Comparison of ENCODE assay signal across 8 cellular contexts in the genomic region with DNA sequence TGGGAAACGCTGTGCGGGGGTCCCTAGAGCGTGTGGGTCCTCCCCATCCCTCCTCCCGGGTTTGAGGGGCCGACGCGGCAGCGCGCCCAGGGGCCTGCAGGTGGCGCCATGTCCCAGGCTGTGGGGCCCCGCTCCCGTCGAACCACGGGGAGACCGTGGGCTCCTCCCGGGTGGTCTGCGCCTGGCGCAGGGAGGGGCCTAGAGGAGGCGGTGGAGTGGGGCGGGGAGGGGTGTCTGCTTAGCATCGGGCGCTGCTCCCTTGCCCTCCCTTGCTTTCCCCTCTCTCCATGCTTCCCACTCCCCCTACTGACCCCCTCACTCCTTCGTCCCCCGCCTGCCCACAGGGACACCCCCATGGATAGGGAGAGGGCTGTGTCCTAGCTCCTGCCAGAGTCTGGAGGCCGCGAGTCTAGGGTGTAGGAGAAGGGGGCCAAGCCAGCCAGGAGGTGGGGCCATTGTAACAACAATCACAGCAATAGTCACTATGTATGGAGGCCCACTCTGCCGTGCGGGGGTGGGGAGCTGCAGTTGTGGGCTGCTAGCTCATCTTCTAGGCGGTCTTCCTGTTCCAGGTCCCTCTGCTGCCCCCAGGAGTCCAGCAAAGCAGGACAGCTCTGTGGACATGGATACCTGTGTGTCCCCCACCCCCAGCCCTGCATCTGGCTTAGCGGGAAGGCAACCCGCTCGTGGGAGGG. TPM values are rescaled to one million over a fixed set of nuclear protein-coding genes. Genes with fewer than 3 reads are reported as not detected.
DNase-seq lines count a peak whose midpoint lies in the region; ATAC-seq and TF ChIP-seq lines count a peak whose summit lies in the region.

No MANE protein-coding gene starts in this region.

- H3K27me3 Mint-ChIP-seq in chondrocyte (ENCODE audit: low read depth): peaks cover 8% of the 10 kb centered on the region

- TF ChIP-seq CTCF in VCaP (conservative IDR thresholded peaks at IDR 0.05) (peak; percentile 89), chondrocyte (IDR thresholded peaks at IDR 0.05) (peak; percentile 88)

- DNase-seq in GM04504 (ENCODE audit: low read depth): peak; percentile 17
- peak; percentile 60 for DNase-seq in KBM-7
- no peak for DNase-seq in chondrocyte (ENCODE audit: low spot score)
- DNase-seq in left lobe of liver (ENCODE audit: low spot score): no peak
- peak; percentile 31 to 45 for DNase-seq in stimulated activated CD8-positive, alpha-beta memory T cell treated with anti-CD3 and anti-CD28 coated beads, Interleukin-2, amount 100 ng/mL, for 48 hours (ENCODE audit: low read depth in 2 of 2)

- H3K4me1 Mint-ChIP-seq in chondrocyte (ENCODE audit: low read depth): no peaks in the 10 kb centered on the region

- peak overlapping the region; percentile 29 for H3K4me3 Mint-ChIP-seq in chondrocyte (ENCODE audit: unreplicated experiment)

- H3K27ac Mint-ChIP-seq in chondrocyte (ENCODE audit: unreplicated experiment): no peak overlapping the region

- H3K27ac ChIP-seq in VCaP: no peak overlapping the region

- H3K36me3 Mint-ChIP-seq in chondrocyte (ENCODE audit: low read depth): peaks cover 3% of the 10 kb centered on the region

- in situ Hi-C loops in KBM-7 (cut with MboI; ENCODE audit: low pct_unique_long_range_greater_than_20kb, low sequenced_read_pairs): no loop called here

- peak; percentile 51 for ATAC-seq in left lobe of liver
- ATAC-seq in HG03108 (IDR thresholded peaks at IDR 0.05; ENCODE audit: unreplicated experiment): no peak
- ATAC-seq in GM21390 (IDR thresholded peaks at IDR 0.05; ENCODE audit: unreplicated experiment): no peak

- no peaks in the 10 kb centered on the region for H3K9me3 Mint-ChIP-seq in chondrocyte (ENCODE audit: low read depth)

RNA-seq across cellular contexts. Expression of gene CHMP4B, which starts 51.7 kb away (rescaled TPM):
- total RNA-seq in chondrocyte (78.8 to 124 TPM (median 122 TPM) in 3 replicates), left lobe of liver (24.4 TPM)

Comparison
In these comparisons a context has a peak if more than half of its experiments do, and no peak if none do; other contexts are left out.
1. DNase-seq: peak in GM04504 (single experiment), KBM-7 (single experiment) and stimulated activated CD8-positive, alpha-beta memory T cell treated with anti-CD3 and anti-CD28 coated beads, Interleukin-2, amount 100 ng/mL, for 48 hours (2 of 2); none in chondrocyte (single experiment) and left lobe of liver (single experiment).